22 cellular contexts compared by ENCODE assay signal in genomic region chr14:91554535-91555332, GRCh38. TPM values are rescaled to one million over a fixed set of nuclear protein-coding genes. Genes with fewer than 3 reads are reported as not detected.
DNase-seq lines count a peak whose midpoint lies in the region; ATAC-seq, FAIRE-seq and TF ChIP-seq lines count a peak whose summit lies in the region.
"Had no signal": no experiment of that assay in that cellular context is flagged by ENCODE, and none has a peak within 500 bp of the region (broad histone marks: within the 10 kb centered on the region; RNA-seq: fewer than 3 reads in every experiment).

No MANE protein-coding gene starts in this region.

- TF ChIP-seq RAD21 in K562 (CRISPR knock-in tag; conservative IDR thresholded peaks at IDR 0.05 in 1 of 2, IDR thresholded peaks at IDR 0.05 in 1 of 2): no peak

- TF ChIP-seq POLR2A in K562 (conservative IDR thresholded peaks at IDR 0.05) (no peak), tibial nerve (IDR thresholded peaks at IDR 0.05) (no peak)

- no peaks in the 10 kb centered on the region for H3K9me2 ChIP-seq in OCI-LY7 (ENCODE audit: insufficient read depth, low read length)

- H4K20me1 ChIP-seq in K562 (replicated peaks; ENCODE audit: control insufficient read depth, insufficient read depth, low read length) (no peaks in the 10 kb centered on the region), OCI-LY7 (ENCODE audit: insufficient read depth, low read length) (no peaks in the 10 kb centered on the region)

- H3K4me3 ChIP-seq in HEK293 (ENCODE audit: low read depth, low read length): no peak overlapping the region
- no peak overlapping the region for H3K4me3 ChIP-seq in K562
- H3K4me3 ChIP-seq in OCI-LY7 (ENCODE audit: low read depth, low read length, poor library complexity, severe bottlenecking): no peak overlapping the region
- H3K4me3 ChIP-seq in tibial nerve: no peak overlapping the region
- H3K4me3 ChIP-seq: A549, SK-N-MC had no signal

- BruUV-seq in K562 (replicated peaks; lab: Mats Ljungman, UMichigan): no TSS peak
- no TSS peak for BruUV-seq in OCI-LY7 (replicated peaks; lab: Mats Ljungman, UMichigan)

- no peak overlapping the region for H2AFZ ChIP-seq in K562 (ENCODE audit: low read depth, low read length)
- H2AFZ ChIP-seq in OCI-LY7 (ENCODE audit: low read length): no peak overlapping the region

- H3K4me3 Mint-ChIP-seq in nephron progenitor cell: no peak overlapping the region
- H3K4me3 Mint-ChIP-seq: CD4-positive, alpha-beta T cell had no signal

- H3K79me2 ChIP-seq in K562 (ENCODE audit: control insufficient read depth, insufficient read depth, low read length) (no peaks in the 10 kb centered on the region), OCI-LY7 (ENCODE audit: insufficient read depth, low read depth, low read length) (no peaks in the 10 kb centered on the region)

- peaks cover 44% of the 10 kb centered on the region for H3K9me3 Mint-ChIP-seq in nephron progenitor cell

- DNase-seq in K562 (ENCODE audit: extremely low read depth in 1 of 4, low spot score in 3 of 4) (no peak), left kidney (ENCODE audit: low read depth, low spot score) (peak; percentile 53), nephron progenitor cell (peak; percentile 38), OCI-LY7 (ENCODE audit: low spot score) (no peak), tibial nerve (ENCODE audit: low spot score in 2 of 2) (no peak), GM19238 (ENCODE audit: insufficient read length, low spot score) (no peak)
- DNase-seq: CD4-positive, alpha-beta T cell; DMS153; EL; NCI-H1105 treated with DMSO at 0.1 percent for 48 hours; NCI-H1694; NCI-H2081 treated with DMSO at 0.1 percent for 48 hours; OCI-M1; SHP77 had no signal

- H3K9me3 ChIP-seq in HEK293 (ENCODE audit: control insufficient read depth, insufficient read depth, low read depth, low read length): no peaks in the 10 kb centered on the region
- H3K9me3 ChIP-seq in K562 (replicated peaks; ENCODE audit: control insufficient read depth, insufficient read depth, low read depth, low read length): no peaks in the 10 kb centered on the region
- H3K9me3 ChIP-seq in OCI-LY7 (ENCODE audit: low read length): no peaks in the 10 kb centered on the region
- peaks cover 0 to 8% (median 0%) of the 10 kb centered on the region in 4 donors for H3K9me3 ChIP-seq in tibial nerve

- H3K27me3 Mint-ChIP-seq in nephron progenitor cell (ENCODE audit: low read depth, poor library complexity): peaks cover 4% of the 10 kb centered on the region
- H3K27me3 Mint-ChIP-seq: CD4-positive, alpha-beta T cell had no signal

- H3K4me1 ChIP-seq in HEK293 (ENCODE audit: control insufficient read depth, insufficient read depth, low read length) (no peaks in the 10 kb centered on the region), K562 (replicated peaks in 1 of 2; ENCODE audit: control insufficient read depth in 2 of 2, insufficient read depth in 2 of 2, low read length in 2 of 2) (no peaks in the 10 kb centered on the region), OCI-LY7 (ENCODE audit: insufficient read depth, low read length, poor library complexity, severe bottlenecking) (no peaks in the 10 kb centered on the region), tibial nerve (no peaks in the 10 kb centered on the region)
- H3K4me1 ChIP-seq: A549 had no signal

- peaks cover 7% of the 10 kb centered on the region for H3K36me3 Mint-ChIP-seq in nephron progenitor cell (ENCODE audit: low read depth)

- H3K4me2 ChIP-seq in K562 (ENCODE audit: insufficient read depth, low read length): no peak overlapping the region
- no peak overlapping the region for H3K4me2 ChIP-seq in OCI-LY7 (ENCODE audit: low read length)
- H3K4me2 ChIP-seq: A549 had no signal

- POLR2A ChIA-PET in HEK293 (lab: Yijun Ruan, JAX) (interaction anchor here (0.6 kb wide), 1 partner anchor 98 kb away, joined by 3 read pairs; no protein-coding TSS in a partner anchor), K562 (lab: Yijun Ruan, JAX) (no interaction called here), OCI-LY7 (lab: Charles Lee) (no interaction called here)

- H3K27me3 ChIP-seq in K562 (ENCODE audit: control insufficient read depth in 2 of 2, insufficient read depth in 2 of 2, low read length in 2 of 2) (no peaks in the 10 kb centered on the region), tibial nerve (no peaks in the 10 kb centered on the region)

- no peak for FAIRE-seq in K562 (lab: Jason Lieb, UNC)
- FAIRE-seq: A549, GM12892, GM18507, H1 had no signal

- ATAC-seq in K562 (no peak), HG02642 (IDR thresholded peaks at IDR 0.05; ENCODE audit: poor library complexity, unreplicated experiment) (no peak)
- ATAC-seq: A549 had no signal

- 9% methylated on average over 9 of the region's 11 CpGs for WGBS in K562 (ENCODE audit: insufficient coverage, low coverage, missing lambda C conversion rate)
- 89 to 90% methylated on average over 8 to 10 of the region's 11 CpGs for WGBS in tibial nerve, 2 donors

- no peak overlapping the region for H3K27ac Mint-ChIP-seq in nephron progenitor cell
- H3K27ac Mint-ChIP-seq: CD4-positive, alpha-beta T cell had no signal

- H3K36me3 ChIP-seq in HEK293 (ENCODE audit: control insufficient read depth in 2 of 2, insufficient read depth in 1 of 2, low read length in 2 of 2) (no peaks in the 10 kb centered on the region), K562 (ENCODE audit: control insufficient read depth, insufficient read depth, low read length) (no peaks in the 10 kb centered on the region), OCI-LY7 (ENCODE audit: insufficient read depth, low read length) (no peaks in the 10 kb centered on the region), tibial nerve (no peaks in the 10 kb centered on the region)

- H3K9ac ChIP-seq in K562 (ENCODE audit: insufficient read depth in 1 of 2, low read depth in 2 of 2, low read length in 2 of 2): no peak overlapping the region

- no peaks in the 10 kb centered on the region for H3K9me1 ChIP-seq in K562 (ENCODE audit: control insufficient read depth, insufficient read depth, low read length)

- H3K27ac ChIP-seq in HEK293 (ENCODE audit: extremely low read depth, low read depth, low read length) (no peak overlapping the region), K562 (ENCODE audit: extremely low read depth, low read depth, low read length) (no peak overlapping the region), OCI-LY7 (ENCODE audit: low read depth, low read length, poor library complexity, severe bottlenecking) (no peak overlapping the region), tibial nerve (no peak overlapping the region)
- H3K27ac ChIP-seq: A549, HL-60, SK-N-MC had no signal

- in situ Hi-C loops in K562 (cut with MboI): no loop called here

- TF ChIP-seq EP300 in K562 (IDR thresholded peaks at IDR 0.05; ENCODE audit: low read length): no peak
- TF ChIP-seq EP300 in tibial nerve (IDR thresholded peaks at IDR 0.05): no peak

- CTCF ChIA-PET in HEK293 (lab: Yijun Ruan, JAX): no interaction called here
- CTCF ChIA-PET in K562 (lab: Yijun Ruan, JAX; ENCODE audit: low intra/inter-chr PET ratio): interaction anchor here (0.6 kb wide), 1 partner anchor 18 kb away, joined by 3 read pairs; no protein-coding TSS in a partner anchor
- CTCF ChIA-PET in OCI-LY7 (lab: Charles Lee; ENCODE audit: unreplicated experiment): no interaction called here

- TF ChIP-seq CTCF in HEK293 (tag by site-specific recombination; IDR thresholded peaks at IDR 0.05) (no peak), K562 (IDR thresholded peaks at IDR 0.05 in 2 of 3, conservative IDR thresholded peaks at IDR 0.05 in 1 of 3; ENCODE audit: insufficient read depth in 2 of 3, low read depth in 1 of 3, low read length in 3 of 3) (no peak), nephron progenitor cell (IDR thresholded peaks at IDR 0.05) (no peak), OCI-LY7 (conservative IDR thresholded peaks at IDR 0.05; ENCODE audit: low read length) (no peak), tibial nerve (IDR thresholded peaks at IDR 0.05) (no peak)

- H3K4me1 Mint-ChIP-seq in nephron progenitor cell: peaks cover 10% of the 10 kb centered on the region

- intact Hi-C loops in K562 (cut with micrococcal nuclease): no loop called here
- intact Hi-C loops in OCI-LY7 (cut with micrococcal nuclease; ENCODE audit: unreplicated experiment): no loop called here

TF ChIP-seq in HEK293, 187 proteins besides CTCF, POLR2A, EP300 and RAD21:
- TF ChIP-seq ZNF660 (tag by site-specific recombination; IDR thresholded peaks at IDR 0.05) (no peak), ZIC2 (tag by site-specific recombination; IDR thresholded peaks at IDR 0.05) (peak; percentile 74), GLIS1 (tag by site-specific recombination; IDR thresholded peaks at IDR 0.05) (peak; percentile 5; the same call in 1 of the 2 replicates), ZNF76 (tag by site-specific recombination; IDR thresholded peaks at IDR 0.05; ENCODE audit: borderline replicate concordance, low read depth) (no peak)

TF ChIP-seq in K562, 482 proteins besides CTCF, POLR2A, EP300 and RAD21 (continues in another document):
- TF ChIP-seq ARID2 (IDR thresholded peaks at IDR 0.05) (no peak), C11orf30 (IDR thresholded peaks at IDR 0.05; ENCODE audit: low read depth) (no peak), MTA1 (IDR thresholded peaks at IDR 0.05; ENCODE audit: borderline replicate concordance) (no peak)

RNA-seq across cellular contexts. Expression of gene PPP4R3A, which starts 44.6 kb away (rescaled TPM):
- 29.3 and 104 TPM in 2 replicates for total RNA-seq in K562 (2011; cell fraction: chromatin; rRNA removed; ENCODE audit: low replicate concordance)
- 16.8 and 17.8 TPM in 2 replicates for total RNA-seq in K562 (2011; cell fraction: nucleolus; rRNA removed)
- 29.3 and 44.7 TPM in 2 replicates for total RNA-seq in K562 (2011; cell fraction: nucleoplasm; rRNA removed)
- 29.9 and 37.8 TPM in 2 replicates for total RNA-seq in K562 (2014; rRNA removed)
- 44.5 and 46.2 TPM in 2 replicates for total RNA-seq in K562 (2014; rRNA removed; fragmentation: Illumina TruSeq; extraction: Trizol)
- 48.5 and 54.9 TPM in 2 replicates for total RNA-seq in K562 (2015; rRNA removed; fragmentation: Illumina TruSeq; extraction: Trizol)
- total RNA-seq in K562 (2021): 44.9 and 49.9 TPM in 2 replicates
- polyA plus RNA-seq in K562 (2011; rRNA removed): 32.5 and 32.8 TPM in 2 replicates
- polyA plus RNA-seq in K562 (2011; cell fraction: cytosol; rRNA removed): 8.2 and 13.6 TPM in 2 replicates
- polyA plus RNA-seq in K562 (2011; cell fraction: nucleus; rRNA removed): 31.4 and 33.4 TPM in 2 replicates
- polyA plus RNA-seq in K562 (2012): 28.6 and 29.4 TPM in 2 replicates
- 42.6 and 54.1 TPM in 2 replicates for polyA plus RNA-seq in K562 (2014; fragmentation: Illumina TruSeq; extraction: Trizol)
- 10 to 100 TPM in 1 of 2 experiments, 1 to 10 TPM in 1; 9.5 to 14.7 TPM for polyA plus RNA-seq in K562 (2014; fragmentation: Nextera tagmentation; extraction: Ambion mirVana)
- 32.8 and 52.6 TPM in 2 replicates for polyA plus RNA-seq in K562 (2014; rRNA removed)
- 36.3 and 37.3 TPM in 2 replicates for polyA minus RNA-seq in K562 (2011; rRNA and poly(A)+ RNA removed)
- 12.9 and 22.3 TPM in 2 replicates for polyA minus RNA-seq in K562 (2011; cell fraction: cytosol; rRNA and poly(A)+ RNA removed)
- 12.9 and 27.3 TPM in 2 replicates for polyA minus RNA-seq in K562 (2011; cell fraction: nucleus; rRNA and poly(A)+ RNA removed)
- 80.7 and 84.7 TPM in 2 replicates for total RNA-seq in OCI-LY7 (2014; rRNA removed; shearing (Covaris generic))
- total RNA-seq in OCI-LY7 (2022): 119 and 120 TPM in 2 replicates
- total RNA-seq in tibial nerve: 100 to 1,000 TPM in 1 of 4 donors, 10 to 100 TPM in 3; 63.3 to 104 (median 80.2) TPM

Comparison
In these comparisons a context has a peak if more than half of its experiments do, and no peak if none do; other contexts are left out.
1. DNase-seq: peak in left kidney (single experiment) and nephron progenitor cell (single experiment); none in K562 (0 of 4), OCI-LY7 (single experiment), tibial nerve (0 of 2) and GM19238 (single experiment).